8 cellular contexts compared by ENCODE assay signal in the genomic region with DNA sequence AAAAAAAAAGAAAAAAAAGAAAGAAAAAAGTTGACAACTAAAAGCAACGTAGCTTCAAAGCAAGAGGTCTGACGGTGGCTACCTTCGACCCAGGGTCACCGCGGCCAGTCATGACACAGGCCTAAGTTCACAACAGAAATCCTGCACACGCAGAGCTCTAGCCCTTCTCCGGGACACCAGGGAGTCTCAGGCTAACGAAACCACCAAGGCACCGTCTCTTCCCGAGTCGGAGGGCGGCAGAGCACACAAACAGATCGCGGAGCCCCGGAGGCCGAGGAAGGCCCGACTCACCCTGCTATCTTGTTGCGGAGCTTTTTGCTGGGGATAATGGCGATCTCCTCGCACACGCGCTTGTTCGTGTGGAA. TPM values are rescaled to one million over a fixed set of nuclear protein-coding genes. Genes with fewer than 3 reads are reported as not detected.
DNase-seq lines count a peak whose midpoint lies in the region; ATAC-seq lines count a peak whose summit lies in the region.

No MANE protein-coding gene starts in this region.

- peaks cover 33% of the 10 kb centered on the region for H3K4me1 Mint-ChIP-seq in activated T-helper 1 cell treated with anti-CD3 and anti-CD28 coated beads, Interleukin-12 subunit alpha, Interleukin-12 subunit beta, Interleukin-2, Interleukin-4 antibody, amounts not matched to agents 30 ng/mL and 10 ng/mL and 1 ng/mL, durations not matched to agents 14 hours and 24 hours and 36 hours (ENCODE audit: low read depth)

- peak overlapping the region; percentile 88 for H3K27ac Mint-ChIP-seq in activated T-helper 1 cell treated with anti-CD3 and anti-CD28 coated beads, Interleukin-12 subunit alpha, Interleukin-12 subunit beta, Interleukin-2, Interleukin-4 antibody, amounts not matched to agents 30 ng/mL and 10 ng/mL and 1 ng/mL, durations not matched to agents 14 hours and 24 hours and 36 hours

- under 1% methylated on average over 23 of the region's 23 CpGs for WGBS in right cardiac atrium

- no peaks in the 10 kb centered on the region for H3K27me3 ChIP-seq in right cardiac atrium (ENCODE audit: control insufficient read depth, insufficient read depth)

- H3K4me3 Mint-ChIP-seq in activated T-helper 1 cell treated with anti-CD3 and anti-CD28 coated beads, Interleukin-12 subunit alpha, Interleukin-12 subunit beta, Interleukin-2, Interleukin-4 antibody, amounts not matched to agents 30 ng/mL and 10 ng/mL and 1 ng/mL, durations not matched to agents 14 hours and 24 hours and 36 hours, result peak overlapping the region; percentile 91

- H3K9me3 Mint-ChIP-seq in activated T-helper 1 cell treated with anti-CD3 and anti-CD28 coated beads, Interleukin-12 subunit alpha, Interleukin-12 subunit beta, Interleukin-2, Interleukin-4 antibody, amounts not matched to agents 30 ng/mL and 10 ng/mL and 1 ng/mL, durations not matched to agents 14 hours and 24 hours and 36 hours, result no peaks in the 10 kb centered on the region

- H3K9me3 ChIP-seq in right cardiac atrium (ENCODE audit: control insufficient read depth, low read length), result no peaks in the 10 kb centered on the region

- H3K27me3 Mint-ChIP-seq in activated T-helper 1 cell treated with anti-CD3 and anti-CD28 coated beads, Interleukin-12 subunit alpha, Interleukin-12 subunit beta, Interleukin-2, Interleukin-4 antibody, amounts not matched to agents 30 ng/mL and 10 ng/mL and 1 ng/mL, durations not matched to agents 14 hours and 24 hours and 36 hours (ENCODE audit: insufficient read depth), result no peaks in the 10 kb centered on the region

- peak overlapping the region; percentile 74 for H3K4me3 ChIP-seq in right cardiac atrium (ENCODE audit: low read length)
- H3K4me3 ChIP-seq in skin epidermis, result peak overlapping the region; percentile 66 to 95 (median 84)

- peaks cover 4% of the 10 kb centered on the region for H3K4me1 ChIP-seq in right cardiac atrium (ENCODE audit: control insufficient read depth, insufficient read depth, low read length)

- H3K36me3 Mint-ChIP-seq in activated T-helper 1 cell treated with anti-CD3 and anti-CD28 coated beads, Interleukin-12 subunit alpha, Interleukin-12 subunit beta, Interleukin-2, Interleukin-4 antibody, amounts not matched to agents 30 ng/mL and 10 ng/mL and 1 ng/mL, durations not matched to agents 14 hours and 24 hours and 36 hours (ENCODE audit: low read depth), result peaks cover 51% of the 10 kb centered on the region

- H3K27ac ChIP-seq in right cardiac atrium (ENCODE audit: low read length) (peak overlapping the region; percentile 49), skin epidermis (peak overlapping the region; percentile 41 to 98 (median 92))

- peak; percentile 31 for DNase-seq in activated CD8-positive, alpha-beta memory T cell treated with anti-CD3 and anti-CD28 coated beads, Interleukin-2, amount 50 U/mL, for 4 hours
- no peak for DNase-seq in activated CD8-positive, alpha-beta memory T cell treated with anti-CD3 and anti-CD28 coated beads for 24 hours
- DNase-seq in activated T-helper 1 cell treated with anti-CD3 and anti-CD28 coated beads, Interleukin-12 subunit alpha, Interleukin-12 subunit beta, Interleukin-2, Interleukin-4 antibody, amounts not matched to agents 30 ng/mL and 10 ng/mL and 1 ng/mL, durations not matched to agents 14 hours and 24 hours and 36 hours (ENCODE audit: low spot score), result no peak
- DNase-seq in right cardiac atrium (peak in 1 of 3 donors; percentile 56), posterior cingulate gyrus (no peak), NCI-H1092 treated with DMSO at 0.1 percent for 48 hours (lab: John Stamatoyannopoulos, UW) (no peak)

- peak; percentile 3 to 8 for ATAC-seq in right cardiac atrium
- ATAC-seq in HG02610 (IDR thresholded peaks at IDR 0.05; ENCODE audit: unreplicated experiment), result no peak

- intact Hi-C loops in activated T-helper 1 cell treated with anti-CD3 and anti-CD28 coated beads, Interleukin-12 subunit alpha, Interleukin-12 subunit beta, Interleukin-2, Interleukin-4 antibody, amounts not matched to agents 30 ng/mL and 10 ng/mL and 1 ng/mL, durations not matched to agents 14 hours and 24 hours and 36 hours (cut with micrococcal nuclease), result loop anchor here (1.0 to 10.0 kb wide), 11 partner anchors 170 to 1245 kb away; a partner anchor contains a TSS
- intact Hi-C loops in right cardiac atrium (cut with DNase I) (loop anchor here in 1 of 4 donors (10.0 kb wide), 2 partner anchors 175 to 265 kb away; a partner anchor contains a TSS), posterior cingulate gyrus (cut with DNase I) (loop anchor here (5.0 to 10.0 kb wide), 4 partner anchors 108 to 265 kb away; a partner anchor contains a TSS)

RNA-seq across cellular contexts. Expression of a gene that starts 0.6 kb away (rescaled TPM):
- total RNA-seq in activated T-helper 1 cell treated with anti-CD3 and anti-CD28 coated beads, Interleukin-12 subunit alpha, Interleukin-12 subunit beta, Interleukin-2, Interleukin-4 antibody, amounts not matched to agents 30 ng/mL and 10 ng/mL and 1 ng/mL, durations not matched to agents 14 hours and 24 hours and 36 hours, result 2,478 and 2,503 TPM in 2 replicates
- total RNA-seq in right cardiac atrium, result 100 to 1,000 TPM; 749 to 949 (median 824) TPM
- polyA plus RNA-seq in right cardiac atrium, result 1,832 TPM
